In the genomic region with DNA sequence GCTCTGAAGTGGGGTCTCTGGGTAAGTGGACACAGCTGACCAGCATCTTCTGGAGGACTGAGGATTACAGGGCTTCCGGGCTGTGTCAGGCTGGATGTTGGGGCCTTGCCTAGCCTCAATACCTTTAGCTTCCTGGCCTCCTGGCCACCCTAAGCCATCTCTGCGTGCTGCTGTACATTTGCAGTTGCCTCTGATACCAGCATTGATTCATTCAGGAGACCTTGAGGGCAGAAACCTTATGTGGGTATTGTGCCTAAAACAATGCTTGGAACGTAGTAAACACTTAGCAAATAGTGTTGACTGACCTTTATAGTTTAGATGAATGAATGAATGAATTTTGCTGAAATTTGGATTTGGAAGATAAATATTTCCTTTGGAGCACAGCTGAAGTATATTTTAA, we compare ENCODE assay signal across 19 cellular contexts.
"Had no signal": no experiment of that assay in that cellular context is flagged by ENCODE, and none has a peak within 500 bp of the region (broad histone marks: within the 10 kb centered on the region; RNA-seq: fewer than 3 reads in every experiment).

No MANE protein-coding gene starts in this region.

- H3K9me3 ChIP-seq: adrenal gland, MG63, SJCRH30 had no signal

- H3K27me3 ChIP-seq: adrenal gland, MG63, SJCRH30 had no signal

- H3K4me3 ChIP-seq: adrenal gland, MG63, SJCRH30, SK-N-MC had no signal

- H3K36me3 ChIP-seq: SJCRH30 had no signal

- DNase-seq: activated CD4-positive, alpha-beta T cell treated with anti-CD3 and anti-CD28 coated beads, Interleukin-2, amount 10 ng/mL, durations not matched to agents 24 days and 14 days; activated CD4-positive, alpha-beta T cell treated with anti-CD3 and anti-CD28 coated beads, Interleukin-2, amount 50 U/mL, for 4 hours; activated CD8-positive, alpha-beta T cell treated with anti-CD3 and anti-CD28 coated beads, Interleukin-2, amount 10 ng/mL, durations not matched to agents 7 days and 5 days; activated gamma-delta T cell; activated naive CD4-positive, alpha-beta T cell treated with anti-CD3 and anti-CD28 coated beads for 36 hours; activated T-cell treated with anti-CD3 and anti-CD28 coated beads, Interleukin-2, amount 50 U/mL, for 24 hours; adrenal gland; Kasumi-1; KG1; MG63; NCI-H1048; NCI-H1436 treated with DMSO at 0.1 percent for 48 hours; NCI-H2029; NCI-H345; NCI-H524 treated with DMSO at 0.1 percent for 48 hours; SHP77; SJCRH30; T1000 had no signal

- H3K27ac ChIP-seq: SK-N-MC had no signal
